In the genomic region with DNA sequence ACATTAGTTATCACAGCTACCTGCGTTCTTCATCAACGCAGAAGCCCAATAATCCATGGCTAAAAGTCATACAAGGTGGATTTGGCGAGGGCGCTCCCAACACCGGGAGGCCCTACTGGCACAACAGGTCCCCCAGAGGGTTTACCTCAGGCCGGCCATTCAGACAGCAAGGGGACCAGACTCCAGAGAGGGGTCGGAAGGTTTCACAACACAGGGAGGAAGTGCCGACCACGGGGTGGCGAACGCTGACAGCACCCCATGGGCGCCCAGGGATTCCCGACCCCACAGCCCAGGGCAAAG, we compare ENCODE assay signal across 11 cellular contexts.
DNase-seq lines count a peak whose midpoint lies in the region; ATAC-seq and TF ChIP-seq lines count a peak whose summit lies in the region.
"Had no signal": no experiment of that assay in that cellular context is flagged by ENCODE, and none has a peak within 500 bp of the region (broad histone marks: within the 10 kb centered on the region; RNA-seq: fewer than 3 reads in every experiment).

No MANE protein-coding gene starts in this region.

- peaks cover 4% of the 10 kb centered on the region for H3K36me3 Mint-ChIP-seq in activated CD8-positive, alpha-beta T cell treated with anti-CD3 and anti-CD28 coated beads for 36 hours (ENCODE audit: low read depth)
- H3K36me3 Mint-ChIP-seq in activated CD8-positive, alpha-beta T cell treated with anti-CD3 and anti-CD28 coated beads, Interleukin-2, amount 10 ng/mL, durations not matched to agents 7 days and 5 days (ENCODE audit: low read depth): peaks cover 5% of the 10 kb centered on the region
- no peaks in the 10 kb centered on the region for H3K36me3 Mint-ChIP-seq in activated T-helper 17 cell treated with anti-CD3 and anti-CD28 coated beads, Interleukin-2, amount 50 U/mL, for 72 hours (ENCODE audit: low read depth)
- peaks cover 2% of the 10 kb centered on the region for H3K36me3 Mint-ChIP-seq in memory B cell

- no peak for TF ChIP-seq CTCF in activated CD8-positive, alpha-beta T cell treated with anti-CD3 and anti-CD28 coated beads for 36 hours (IDR thresholded peaks at IDR 0.05)
- no peak for TF ChIP-seq CTCF in GM13977 (IDR thresholded peaks at IDR 0.05; ENCODE audit: extremely low read depth, insufficient read depth, missing control alignments)

- intact Hi-C loops in activated CD8-positive, alpha-beta T cell treated with anti-CD3 and anti-CD28 coated beads for 36 hours (cut with micrococcal nuclease): no loop called here

- H3K4me1 Mint-ChIP-seq in activated CD8-positive, alpha-beta T cell treated with anti-CD3 and anti-CD28 coated beads for 36 hours (ENCODE audit: low read depth): no peaks in the 10 kb centered on the region
- H3K4me1 Mint-ChIP-seq in activated CD8-positive, alpha-beta T cell treated with anti-CD3 and anti-CD28 coated beads, Interleukin-2, amount 10 ng/mL, durations not matched to agents 7 days and 5 days (ENCODE audit: low read depth): peaks cover 2% of the 10 kb centered on the region
- H3K4me1 Mint-ChIP-seq in activated T-helper 17 cell treated with anti-CD3 and anti-CD28 coated beads, Interleukin-2, amount 50 U/mL, for 72 hours: no peaks in the 10 kb centered on the region
- H3K4me1 Mint-ChIP-seq in memory B cell: no peaks in the 10 kb centered on the region

- CTCF ChIA-PET in activated CD8-positive, alpha-beta T cell treated with anti-CD3 and anti-CD28 coated beads for 36 hours (lab: Charles Lee): no interaction called here
- CTCF ChIA-PET in activated CD8-positive, alpha-beta T cell treated with anti-CD3 and anti-CD28 coated beads, Interleukin-2, amount 10 ng/mL, durations not matched to agents 7 days and 5 days (lab: Charles Lee): no interaction called here

- no peak for ATAC-seq in activated CD8-positive, alpha-beta T cell treated with anti-CD3 and anti-CD28 coated beads for 36 hours
- ATAC-seq in activated CD8-positive, alpha-beta T cell treated with anti-CD3 and anti-CD28 coated beads, Interleukin-2, amount 10 ng/mL, durations not matched to agents 7 days and 5 days: no peak
- ATAC-seq in activated T-helper 17 cell treated with anti-CD3 and anti-CD28 coated beads, Interleukin-2, amount 50 U/mL, for 72 hours (replicated peaks): no peak
- ATAC-seq in memory B cell (ENCODE audit: low read depth) (no peak), GM18858 (IDR thresholded peaks at IDR 0.05; ENCODE audit: unreplicated experiment) (no peak)
- ATAC-seq: GM12878, HCT116 had no signal

- H3K9me3 Mint-ChIP-seq in activated CD8-positive, alpha-beta T cell treated with anti-CD3 and anti-CD28 coated beads for 36 hours: peaks cover 25% of the 10 kb centered on the region
- H3K9me3 Mint-ChIP-seq in activated CD8-positive, alpha-beta T cell treated with anti-CD3 and anti-CD28 coated beads, Interleukin-2, amount 10 ng/mL, durations not matched to agents 7 days and 5 days (ENCODE audit: insufficient read depth): peaks cover 18% of the 10 kb centered on the region
- peaks cover 6% of the 10 kb centered on the region for H3K9me3 Mint-ChIP-seq in activated T-helper 17 cell treated with anti-CD3 and anti-CD28 coated beads, Interleukin-2, amount 50 U/mL, for 72 hours
- peaks cover 7% of the 10 kb centered on the region for H3K9me3 Mint-ChIP-seq in memory B cell

- H3K27ac Mint-ChIP-seq in activated CD8-positive, alpha-beta T cell treated with anti-CD3 and anti-CD28 coated beads for 36 hours: no peak overlapping the region
- no peak overlapping the region for H3K27ac Mint-ChIP-seq in activated CD8-positive, alpha-beta T cell treated with anti-CD3 and anti-CD28 coated beads, Interleukin-2, amount 10 ng/mL, durations not matched to agents 7 days and 5 days
- no peak overlapping the region for H3K27ac Mint-ChIP-seq in activated T-helper 17 cell treated with anti-CD3 and anti-CD28 coated beads, Interleukin-2, amount 50 U/mL, for 72 hours
- H3K27ac Mint-ChIP-seq in memory B cell: no peak overlapping the region

- DNase-seq in activated CD8-positive, alpha-beta T cell treated with anti-CD3 and anti-CD28 coated beads for 36 hours: no peak
- no peak for DNase-seq in activated CD8-positive, alpha-beta T cell treated with anti-CD3 and anti-CD28 coated beads, Interleukin-2, amount 10 ng/mL, durations not matched to agents 7 days and 5 days
- DNase-seq in GM13977 (ENCODE audit: low spot score) (peak; percentile 34), memory B cell (ENCODE audit: low spot score in 2 of 2) (no peak), RKO (ENCODE audit: low spot score) (no peak), NCI-H69 (lab: John Stamatoyannopoulos, UW) (no peak)
- DNase-seq: DMS53 had no signal

- H3K27me3 Mint-ChIP-seq in activated CD8-positive, alpha-beta T cell treated with anti-CD3 and anti-CD28 coated beads for 36 hours: peaks cover 2% of the 10 kb centered on the region
- H3K27me3 Mint-ChIP-seq in activated CD8-positive, alpha-beta T cell treated with anti-CD3 and anti-CD28 coated beads, Interleukin-2, amount 10 ng/mL, durations not matched to agents 7 days and 5 days (ENCODE audit: low read depth): no peaks in the 10 kb centered on the region
- no peaks in the 10 kb centered on the region for H3K27me3 Mint-ChIP-seq in activated T-helper 17 cell treated with anti-CD3 and anti-CD28 coated beads, Interleukin-2, amount 50 U/mL, for 72 hours
- peaks cover 2% of the 10 kb centered on the region for H3K27me3 Mint-ChIP-seq in memory B cell

- in situ Hi-C loops in GM13977 (cut with MboI; ENCODE audit: low pct_unique_long_range_greater_than_20kb, low sequenced_read_pairs, unreplicated experiment): no loop called here

- peak overlapping the region; percentile 50 for H3K4me3 Mint-ChIP-seq in activated CD8-positive, alpha-beta T cell treated with anti-CD3 and anti-CD28 coated beads for 36 hours
- H3K4me3 Mint-ChIP-seq in activated CD8-positive, alpha-beta T cell treated with anti-CD3 and anti-CD28 coated beads, Interleukin-2, amount 10 ng/mL, durations not matched to agents 7 days and 5 days: no peak overlapping the region
- peak overlapping the region; percentile 53 for H3K4me3 Mint-ChIP-seq in activated T-helper 17 cell treated with anti-CD3 and anti-CD28 coated beads, Interleukin-2, amount 50 U/mL, for 72 hours
- H3K4me3 Mint-ChIP-seq in memory B cell: peak overlapping the region; percentile 21

- POLR2A ChIA-PET in activated CD8-positive, alpha-beta T cell treated with anti-CD3 and anti-CD28 coated beads for 36 hours (lab: Charles Lee): no interaction called here
- POLR2A ChIA-PET in activated CD8-positive, alpha-beta T cell treated with anti-CD3 and anti-CD28 coated beads, Interleukin-2, amount 10 ng/mL, durations not matched to agents 7 days and 5 days (lab: Charles Lee): no interaction called here
